15 cellular contexts compared by ENCODE assay signal in genomic region chr2:40243581-40243980, GRCh38.
A peak's percentile ranks its signal among the peaks of the same experiment; 100 is the strongest.
DNase-seq lines count a peak whose midpoint lies in the region; ATAC-seq and TF ChIP-seq lines count a peak whose summit lies in the region.
"Had no signal": no experiment of that assay in that cellular context is flagged by ENCODE, and none has a peak within 500 bp of the region (broad histone marks: within the 10 kb centered on the region; RNA-seq: fewer than 3 reads in every experiment).

No MANE protein-coding gene starts in this region.

- ATAC-seq in Right ventricle myocardium superior (ENCODE audit: poor library complexity) = no peak
- no peak for ATAC-seq in HG03280 (IDR thresholded peaks at IDR 0.05; ENCODE audit: unreplicated experiment)
- ATAC-seq: GM12878 had no signal

- H3K27me3 ChIP-seq in left ventricle myocardium inferior (ENCODE audit: low read depth) = no peaks in the 10 kb centered on the region
- no peaks in the 10 kb centered on the region for H3K27me3 ChIP-seq in SJSA1 (replicated peaks)
- H3K27me3 ChIP-seq in kidney epithelial cell (ENCODE audit: control insufficient read depth, insufficient read depth, low read length) = no peaks in the 10 kb centered on the region
- H3K27me3 ChIP-seq: spleen had no signal

- H3K9me3 ChIP-seq in left ventricle myocardium inferior (replicated peaks) = no peaks in the 10 kb centered on the region
- H3K9me3 ChIP-seq in SJSA1 (replicated peaks) = no peaks in the 10 kb centered on the region
- H3K9me3 ChIP-seq: spleen had no signal

- no peak for TF ChIP-seq POLR2A in erythroblast (IDR thresholded peaks at IDR 0.05; ENCODE audit: low read length)

- no peaks in the 10 kb centered on the region for H3K36me3 ChIP-seq in left ventricle myocardium inferior
- no peaks in the 10 kb centered on the region for H3K36me3 ChIP-seq in SJSA1
- H3K36me3 ChIP-seq in kidney epithelial cell (ENCODE audit: control insufficient read depth, insufficient read depth, low read length) = no peaks in the 10 kb centered on the region
- H3K36me3 ChIP-seq: spleen had no signal

- TF ChIP-seq CTCF in left ventricle myocardium inferior (IDR thresholded peaks at IDR 0.05; ENCODE audit: borderline replicate concordance) = no peak
- no peak for TF ChIP-seq CTCF in kidney epithelial cell (IDR thresholded peaks at IDR 0.05; ENCODE audit: insufficient read depth, low read length, poor library complexity, severe bottlenecking)

- H3K4me1 ChIP-seq in left ventricle myocardium inferior (peaks cover 82% of the 10 kb centered on the region), SJSA1 (replicated peaks) (peaks cover 51% of the 10 kb centered on the region)

- H3K27ac ChIP-seq in left ventricle myocardium inferior (replicated peaks) (peak overlapping the region; percentile 77), SJSA1 (peak overlapping the region; percentile 67)
- H3K27ac ChIP-seq: C4-2B, spleen had no signal

- intact Hi-C loops in left ventricle myocardium inferior (cut with micrococcal nuclease) = no loop called here
- intact Hi-C loops in Right ventricle myocardium superior (cut with DNase I) = no loop called here

- no peak for DNase-seq in left ventricle myocardium inferior
- no peak for DNase-seq in Right ventricle myocardium superior
- peak; percentile 44 to 86 for DNase-seq in SJSA1 (ENCODE audit: low read depth in 1 of 2, low spot score in 2 of 2)
- DNase-seq in kidney epithelial cell (ENCODE audit: low read depth) = peak; percentile 34
- DNase-seq in NCI-H1436 treated with DMSO at 0.1 percent for 48 hours (lab: John Stamatoyannopoulos, UW) = no peak
- no peak for DNase-seq in NCI-H524 (lab: John Stamatoyannopoulos, UW)
- no peak for DNase-seq in erythroblast (lab: John Stamatoyannopoulos, UW)
- DNase-seq: activated CD4-positive, CD25-positive, alpha-beta regulatory T cell treated with anti-CD3 and anti-CD28 coated beads, Interleukin-2, amount 50 U/mL, for 72 hours; activated naive CD4-positive, alpha-beta T cell treated with Interleukin-2 at 50 U/mL for 16 hours; left ventricle myocardium superior; spleen; stimulated activated naive CD4-positive, alpha-beta T cell had no signal

- H3K4me3 ChIP-seq in left ventricle myocardium inferior (no peak overlapping the region), SJSA1 (no peak overlapping the region), kidney epithelial cell (ENCODE audit: low read depth, low read length) (no peak overlapping the region)
- H3K4me3 ChIP-seq: GM12878, spleen had no signal

Comparison
In these comparisons a context has a peak if more than half of its experiments do, and no peak if none do; other contexts are left out.
1. DNase-seq: peak in SJSA1 (2 of 2) and kidney epithelial cell (single experiment); none in left ventricle myocardium inferior (single experiment), Right ventricle myocardium superior (single experiment), NCI-H1436 treated with DMSO at 0.1 percent for 48 hours (single experiment), NCI-H524 (0 of 2) and erythroblast (0 of 2).